Comparison of ENCODE assay signal across 11 cellular contexts in genomic region chr12:6952860-6953416, GRCh38. TPM values are rescaled to one million over a fixed set of nuclear protein-coding genes. Genes with fewer than 3 reads are reported as not detected.
DNase-seq lines count a peak whose midpoint lies in the region; ATAC-seq and TF ChIP-seq lines count a peak whose summit lies in the region.
"Had no signal": no experiment of that assay in that cellular context is flagged by ENCODE, and none has a peak within 500 bp of the region (broad histone marks: within the 10 kb centered on the region; RNA-seq: fewer than 3 reads in every experiment).

No MANE protein-coding gene starts in this region.

- H3K4me1 Mint-ChIP-seq in activated CD4-positive, alpha-beta T cell treated with anti-CD3 and anti-CD28 coated beads, Interleukin-2, amount 10 ng/mL, durations not matched to agents 7 days and 5 days = peaks cover 67% of the 10 kb centered on the region
- peaks cover 71% of the 10 kb centered on the region for H3K4me1 Mint-ChIP-seq in activated CD8-positive, alpha-beta T cell treated with anti-CD3 and anti-CD28 coated beads, Interleukin-2, amount 10 ng/mL, durations not matched to agents 7 days and 5 days (ENCODE audit: low read depth)

- H3K27ac Mint-ChIP-seq in activated CD4-positive, alpha-beta T cell treated with anti-CD3 and anti-CD28 coated beads, Interleukin-2, amount 10 ng/mL, durations not matched to agents 7 days and 5 days = peak overlapping the region; percentile 98
- peak overlapping the region; percentile 98 for H3K27ac Mint-ChIP-seq in activated CD8-positive, alpha-beta T cell treated with anti-CD3 and anti-CD28 coated beads, Interleukin-2, amount 10 ng/mL, durations not matched to agents 7 days and 5 days

- H3K4me1 ChIP-seq in right lobe of liver = no peaks in the 10 kb centered on the region
- H3K4me1 ChIP-seq in suprapubic skin = peaks cover 17% of the 10 kb centered on the region

- intact Hi-C loops in right lobe of liver (cut with DNase I) = loop anchor here in 1 of 2 donors (10.0 kb wide), 1 partner anchor 142 kb away; the partner anchor contains the start of gene C1R

- peak overlapping the region; percentile 100 for H3K4me3 Mint-ChIP-seq in activated CD4-positive, alpha-beta T cell treated with anti-CD3 and anti-CD28 coated beads, Interleukin-2, amount 10 ng/mL, durations not matched to agents 7 days and 5 days
- H3K4me3 Mint-ChIP-seq in activated CD8-positive, alpha-beta T cell treated with anti-CD3 and anti-CD28 coated beads, Interleukin-2, amount 10 ng/mL, durations not matched to agents 7 days and 5 days = peak overlapping the region; percentile 99

- no peak for ATAC-seq in activated CD8-positive, alpha-beta T cell treated with anti-CD3 and anti-CD28 coated beads, Interleukin-2, amount 10 ng/mL, durations not matched to agents 7 days and 5 days
- no peak for ATAC-seq in right lobe of liver
- no peak for ATAC-seq in GM18909 (IDR thresholded peaks at IDR 0.05; ENCODE audit: poor library complexity, unreplicated experiment)

- H3K27me3 ChIP-seq in right lobe of liver (no peaks in the 10 kb centered on the region), suprapubic skin (no peaks in the 10 kb centered on the region)

- H3K27me3 Mint-ChIP-seq in activated CD4-positive, alpha-beta T cell treated with anti-CD3 and anti-CD28 coated beads, Interleukin-2, amount 10 ng/mL, durations not matched to agents 7 days and 5 days = no peaks in the 10 kb centered on the region
- no peaks in the 10 kb centered on the region for H3K27me3 Mint-ChIP-seq in activated CD8-positive, alpha-beta T cell treated with anti-CD3 and anti-CD28 coated beads, Interleukin-2, amount 10 ng/mL, durations not matched to agents 7 days and 5 days (ENCODE audit: low read depth)

- no peaks in the 10 kb centered on the region for H3K9me3 Mint-ChIP-seq in activated CD4-positive, alpha-beta T cell treated with anti-CD3 and anti-CD28 coated beads, Interleukin-2, amount 10 ng/mL, durations not matched to agents 7 days and 5 days
- no peaks in the 10 kb centered on the region for H3K9me3 Mint-ChIP-seq in activated CD8-positive, alpha-beta T cell treated with anti-CD3 and anti-CD28 coated beads, Interleukin-2, amount 10 ng/mL, durations not matched to agents 7 days and 5 days (ENCODE audit: insufficient read depth)

- H3K9me3 ChIP-seq in right lobe of liver (no peaks in the 10 kb centered on the region), suprapubic skin (no peaks in the 10 kb centered on the region)

- H3K36me3 Mint-ChIP-seq in activated CD4-positive, alpha-beta T cell treated with anti-CD3 and anti-CD28 coated beads, Interleukin-2, amount 10 ng/mL, durations not matched to agents 7 days and 5 days (ENCODE audit: low read depth) = peaks cover 62% of the 10 kb centered on the region
- peaks cover 68% of the 10 kb centered on the region for H3K36me3 Mint-ChIP-seq in activated CD8-positive, alpha-beta T cell treated with anti-CD3 and anti-CD28 coated beads, Interleukin-2, amount 10 ng/mL, durations not matched to agents 7 days and 5 days (ENCODE audit: low read depth)

- H3K36me3 ChIP-seq in right lobe of liver (no peaks in the 10 kb centered on the region), suprapubic skin (peaks cover 7% of the 10 kb centered on the region)

- DNase-seq in activated CD4-positive, alpha-beta T cell treated with anti-CD3 and anti-CD28 coated beads, Interleukin-2, amount 10 ng/mL, durations not matched to agents 7 days and 5 days = no peak
- no peak for DNase-seq in activated CD4-positive, alpha-beta T cell treated with anti-CD3 and anti-CD28 coated beads for 48 hours
- DNase-seq in activated CD8-positive, alpha-beta T cell treated with anti-CD3 and anti-CD28 coated beads, Interleukin-2, amount 10 ng/mL, durations not matched to agents 7 days and 5 days = peak; percentile 47
- DNase-seq in right lobe of liver = peak in 1 of 3 donors; percentile 32
- DNase-seq in suprapubic skin (ENCODE audit: low spot score in 2 of 2) = no peak
- no peak for DNase-seq in medulla oblongata (ENCODE audit: extremely low spot score)
- no peak for DNase-seq in NCI-H526 (lab: John Stamatoyannopoulos, UW)
- DNase-seq: NCI-H1105 treated with DMSO at 0.1 percent for 48 hours, T-helper 9 cell had no signal

- TF ChIP-seq POLR2A in right lobe of liver (IDR thresholded peaks at IDR 0.05) (no peak), suprapubic skin (IDR thresholded peaks at IDR 0.05) (no peak)

- POLR2A ChIA-PET in activated CD4-positive, alpha-beta T cell treated with anti-CD3 and anti-CD28 coated beads, Interleukin-2, amount 10 ng/mL, durations not matched to agents 7 days and 5 days (lab: Charles Lee) = interaction anchor here (1.2 kb wide), 1 partner anchor 9 kb away, joined by 5 read pairs; the partner anchor contains the start of genes C12orf57 and RNU7-1
- POLR2A ChIA-PET in activated CD8-positive, alpha-beta T cell treated with anti-CD3 and anti-CD28 coated beads, Interleukin-2, amount 10 ng/mL, durations not matched to agents 7 days and 5 days (lab: Charles Lee) = interaction anchor here (0.9 to 20.8 kb wide), 5 partner anchors 5 to 155 kb away, joined by 3 to 1099 read pairs (median 15); partner anchors contain the start of genes C12orf57, C1RL, PTPN6 and RNU7-1

- H3K4me3 ChIP-seq in right lobe of liver (peak overlapping the region; percentile 27 to 48 (median 31)), suprapubic skin (peak overlapping the region; percentile 44)

- no peak for TF ChIP-seq CTCF in right lobe of liver (IDR thresholded peaks at IDR 0.05)
- no peak for TF ChIP-seq CTCF in suprapubic skin (IDR thresholded peaks at IDR 0.05)

- H3K27ac ChIP-seq in right lobe of liver (peak overlapping the region; percentile 15 to 80 (median 77)), suprapubic skin (peak overlapping the region; percentile 55)

- WGBS in right lobe of liver (ENCODE audit: insufficient coverage, low coverage, low lambda C conversion rate, missing lambda C conversion rate) = 48% methylated on average over 4 of the region's 15 CpGs
- WGBS in suprapubic skin = 85% methylated on average over 12 of the region's 15 CpGs

- no peak for TF ChIP-seq EP300 in suprapubic skin (IDR thresholded peaks at IDR 0.05)

- CTCF ChIA-PET in activated CD4-positive, alpha-beta T cell treated with anti-CD3 and anti-CD28 coated beads, Interleukin-2, amount 10 ng/mL, durations not matched to agents 7 days and 5 days (lab: Charles Lee) = interaction anchor here (0.6 to 17.8 kb wide), 9 partner anchors 7 to 747 kb away, joined by 3 to 388 read pairs (median 5); partner anchors contain the start of genes C12orf57 and RNU7-1
- CTCF ChIA-PET in activated CD8-positive, alpha-beta T cell treated with anti-CD3 and anti-CD28 coated beads, Interleukin-2, amount 10 ng/mL, durations not matched to agents 7 days and 5 days (lab: Charles Lee) = interaction anchor here (1.1 to 18.6 kb wide), 5 partner anchors 7 to 160 kb away, joined by 4 to 742 read pairs (median 12); partner anchors contain the start of genes C12orf57, LPCAT3 and RNU7-1

RNA-seq across cellular contexts. Expression of gene PTPN6, which starts 1.8 kb away (rescaled TPM):
- total RNA-seq in activated CD4-positive, alpha-beta T cell treated with anti-CD3 and anti-CD28 coated beads, Interleukin-2, amount 10 ng/mL, durations not matched to agents 7 days and 5 days = 100 to 1,000 TPM; 346 to 354 TPM
- total RNA-seq in activated CD8-positive, alpha-beta T cell treated with anti-CD3 and anti-CD28 coated beads, Interleukin-2, amount 10 ng/mL, durations not matched to agents 7 days and 5 days = 100 to 1,000 TPM; 354 to 397 TPM
- total RNA-seq in right lobe of liver (10 to 100 TPM; 12.1 to 30.6 (median 19.4) TPM), suprapubic skin (10 to 100 TPM; 18.5 to 59.1 (median 39.4) TPM)

RNA-seq across cellular contexts. Expression of gene C12orf57, which starts 9.1 kb away (rescaled TPM):
- total RNA-seq in activated CD4-positive, alpha-beta T cell treated with anti-CD3 and anti-CD28 coated beads, Interleukin-2, amount 10 ng/mL, durations not matched to agents 7 days and 5 days = 100 to 1,000 TPM; 156 to 181 TPM
- total RNA-seq in activated CD8-positive, alpha-beta T cell treated with anti-CD3 and anti-CD28 coated beads, Interleukin-2, amount 10 ng/mL, durations not matched to agents 7 days and 5 days = 100 to 1,000 TPM; 184 to 185 TPM
- total RNA-seq in right lobe of liver (100 to 1,000 TPM in 2 of 6 experiments, 10 to 100 TPM in 4; 47.6 to 189 (median 70.5) TPM), suprapubic skin (100 to 1,000 TPM; 251 to 495 (median 436) TPM)

RNA-seq across cellular contexts. Expression of gene RNU7-1, which starts 9.3 kb away (rescaled TPM):
- not detected for total RNA-seq in activated CD4-positive, alpha-beta T cell treated with anti-CD3 and anti-CD28 coated beads, Interleukin-2, amount 10 ng/mL, durations not matched to agents 7 days and 5 days
- total RNA-seq in activated CD8-positive, alpha-beta T cell treated with anti-CD3 and anti-CD28 coated beads, Interleukin-2, amount 10 ng/mL, durations not matched to agents 7 days and 5 days = not detected
- not detected for total RNA-seq in right lobe of liver
- total RNA-seq in suprapubic skin = not detected
- total RNA-seq: lung microvascular endothelial cell had no signal

RNA-seq across cellular contexts. Expression of gene PHB2, which starts 17.5 kb away (rescaled TPM):
- 100 to 1,000 TPM; 214 to 230 TPM for total RNA-seq in activated CD4-positive, alpha-beta T cell treated with anti-CD3 and anti-CD28 coated beads, Interleukin-2, amount 10 ng/mL, durations not matched to agents 7 days and 5 days
- 100 to 1,000 TPM; 226 to 236 TPM for total RNA-seq in activated CD8-positive, alpha-beta T cell treated with anti-CD3 and anti-CD28 coated beads, Interleukin-2, amount 10 ng/mL, durations not matched to agents 7 days and 5 days
- total RNA-seq in right lobe of liver (100 to 1,000 TPM in 4 of 6 experiments, 10 to 100 TPM in 2; 95.5 to 215 (median 122) TPM), suprapubic skin (100 to 1,000 TPM; 161 to 232 (median 207) TPM)

RNA-seq across cellular contexts. Expression of gene EMG1, which starts 17.8 kb away (rescaled TPM):
- total RNA-seq in activated CD4-positive, alpha-beta T cell treated with anti-CD3 and anti-CD28 coated beads, Interleukin-2, amount 10 ng/mL, durations not matched to agents 7 days and 5 days = 10 to 100 TPM; 41.8 to 53.3 TPM
- total RNA-seq in activated CD8-positive, alpha-beta T cell treated with anti-CD3 and anti-CD28 coated beads, Interleukin-2, amount 10 ng/mL, durations not matched to agents 7 days and 5 days = 10 to 100 TPM; 54.9 to 58.7 TPM
- total RNA-seq in right lobe of liver = 10 to 100 TPM; 13.2 to 28.1 (median 18.9) TPM
- 10 to 100 TPM; 12.3 to 27.0 (median 22.1) TPM for total RNA-seq in suprapubic skin

Comparison
In these comparisons a context has a peak if more than half of its experiments do, and no peak if none do; other contexts are left out.
1. RNA of gene PTPN6, which starts 1.8 kb away (total RNA-seq): 354 to 397 TPM in activated CD8-positive, alpha-beta T cell treated with anti-CD3 and anti-CD28 coated beads, Interleukin-2, amount 10 ng/mL, durations not matched to agents 7 days and 5 days and 346 to 354 TPM in activated CD4-positive, alpha-beta T cell treated with anti-CD3 and anti-CD28 coated beads, Interleukin-2, amount 10 ng/mL, durations not matched to agents 7 days and 5 days; 18.5 to 59.1 TPM in suprapubic skin and 12.1 to 30.6 TPM in right lobe of liver; every median in the first group is over 4 times any median in the second.